Comparison of ENCODE assay signal across 1 cellular context in genomic region chr16:87697256-87697655, GRCh38.
TF ChIP-seq lines count a peak whose summit lies in the region.

No MANE protein-coding gene starts in this region.

TF ChIP-seq in K562, 482 proteins besides CTCF, POLR2A, EP300 and RAD21:
- TF ChIP-seq POLR2G (IDR thresholded peaks at IDR 0.05; ENCODE audit: low read depth, low read length): 0 out of 2 replicates have a peak, but pooled peaks have one; percentile 32
- no peak for TF ChIP-seq CTCFL (IDR thresholded peaks at IDR 0.05; ENCODE audit: borderline replicate concordance, insufficient read depth, low read depth, low read length, poor library complexity, severe bottlenecking)
